Comparison of ENCODE assay signal across 9 cellular contexts in genomic region chr11:14336507-14337503, GRCh38. TPM values are rescaled to one million over a fixed set of nuclear protein-coding genes. Genes with fewer than 3 reads are reported as not detected.
DNase-seq lines count a peak whose midpoint lies in the region; ATAC-seq, FAIRE-seq and TF ChIP-seq lines count a peak whose summit lies in the region.
"Had no signal": no experiment of that assay in that cellular context is flagged by ENCODE, and none has a peak within 500 bp of the region (broad histone marks: within the 10 kb centered on the region; RNA-seq: fewer than 3 reads in every experiment).

No MANE protein-coding gene starts in this region.

- H4K20me1 ChIP-seq in astrocyte (ENCODE audit: insufficient read depth, low read length) = peaks cover 16% of the 10 kb centered on the region

- H3K9ac ChIP-seq in astrocyte (ENCODE audit: low read length) = peak overlapping the region; percentile 62

- no peaks in the 10 kb centered on the region for H3K9me3 ChIP-seq in astrocyte (ENCODE audit: insufficient read depth, low read depth, low read length)

- peaks cover 6% of the 10 kb centered on the region for H3K4me1 ChIP-seq in astrocyte (ENCODE audit: insufficient read depth, low read length)

- DNase-seq in COLO829 (ENCODE audit: low spot score) (peak; percentile 63), HTR-8/SVneo (ENCODE audit: insufficient read length, low spot score) (peak; percentile 58), astrocyte (ENCODE audit: low read depth) (peak; percentile 95), memory B cell (ENCODE audit: low spot score in 2 of 2) (no peak), NCI-H1092 treated with DMSO at 0.1 percent for 48 hours (lab: John Stamatoyannopoulos, UW) (no peak), NCI-H2196 (lab: John Stamatoyannopoulos, UW; ENCODE audit: unreplicated experiment) (no peak), NCI-H1436 treated with DMSO at 0.1 percent for 48 hours (lab: John Stamatoyannopoulos, UW) (no peak)

- no peaks in the 10 kb centered on the region for H3K9me3 Mint-ChIP-seq in astrocyte (ENCODE audit: unreplicated experiment)
- peaks cover 14% of the 10 kb centered on the region for H3K9me3 Mint-ChIP-seq in memory B cell

- peaks cover 99% of the 10 kb centered on the region for H3K79me2 ChIP-seq in astrocyte (ENCODE audit: insufficient read depth, low read length)

- no peaks in the 10 kb centered on the region for H3K36me3 ChIP-seq in astrocyte (ENCODE audit: insufficient read depth, low read length)

- peak overlapping the region; percentile 31 for H3K4me3 ChIP-seq in astrocyte (ENCODE audit: insufficient read depth, low read depth, low read length)

- H3K27ac Mint-ChIP-seq in astrocyte (ENCODE audit: unreplicated experiment) (peak overlapping the region; percentile 95), memory B cell (peak overlapping the region; percentile 54)

- no peaks in the 10 kb centered on the region for H3K36me3 Mint-ChIP-seq in astrocyte (ENCODE audit: low read depth, unreplicated experiment)
- H3K36me3 Mint-ChIP-seq in memory B cell = peaks cover 18% of the 10 kb centered on the region

- ATAC-seq in memory B cell (ENCODE audit: low read depth) (no peak), HG03571 (IDR thresholded peaks at IDR 0.05; ENCODE audit: unreplicated experiment) (no peak)

- H3K27me3 Mint-ChIP-seq in astrocyte (ENCODE audit: low read depth, unreplicated experiment) (no peaks in the 10 kb centered on the region), memory B cell (no peaks in the 10 kb centered on the region)

- TF ChIP-seq CTCF in astrocyte (IDR thresholded peaks at IDR 0.05; ENCODE audit: insufficient read depth, low read depth, low read length) = no peak

- no peaks in the 10 kb centered on the region for H3K27me3 ChIP-seq in astrocyte (ENCODE audit: insufficient read depth, low read length)

- H2AFZ ChIP-seq in astrocyte (ENCODE audit: low read depth, low read length) = no peak overlapping the region

- peaks cover 41% of the 10 kb centered on the region for H3K4me1 Mint-ChIP-seq in astrocyte (ENCODE audit: low read depth, unreplicated experiment)
- peaks cover 50% of the 10 kb centered on the region for H3K4me1 Mint-ChIP-seq in memory B cell

- H3K4me2 ChIP-seq in astrocyte (ENCODE audit: low read length) = peak overlapping the region; percentile 66

- FAIRE-seq in HTR-8/SVneo (lab: Jason Lieb, UNC) = peak; percentile 99
- FAIRE-seq in astrocyte (lab: Jason Lieb, UNC) = peak; percentile 100

- peak overlapping the region; percentile 87 for H3K27ac ChIP-seq in astrocyte (ENCODE audit: low read depth, low read length)
- H3K27ac ChIP-seq: VCaP had no signal

- H3K4me3 Mint-ChIP-seq in astrocyte (ENCODE audit: unreplicated experiment) (peak overlapping the region; percentile 82), memory B cell (peak overlapping the region; percentile 6)

RNA-seq across cellular contexts. Expression of gene RRAS2, which starts 22.2 kb away (rescaled TPM):
- total RNA-seq in astrocyte = 120 and 150 TPM in 2 replicates

Comparison
In these comparisons a context has a peak if more than half of its experiments do, and no peak if none do; other contexts are left out.
1. DNase-seq: peak in COLO829 (single experiment), HTR-8/SVneo (single experiment) and astrocyte (single experiment); none in memory B cell (0 of 2), NCI-H1092 treated with DMSO at 0.1 percent for 48 hours (single experiment), NCI-H2196 (single experiment) and NCI-H1436 treated with DMSO at 0.1 percent for 48 hours (single experiment).